Comparison of ENCODE assay signal across 21 cellular contexts in the genomic region with DNA sequence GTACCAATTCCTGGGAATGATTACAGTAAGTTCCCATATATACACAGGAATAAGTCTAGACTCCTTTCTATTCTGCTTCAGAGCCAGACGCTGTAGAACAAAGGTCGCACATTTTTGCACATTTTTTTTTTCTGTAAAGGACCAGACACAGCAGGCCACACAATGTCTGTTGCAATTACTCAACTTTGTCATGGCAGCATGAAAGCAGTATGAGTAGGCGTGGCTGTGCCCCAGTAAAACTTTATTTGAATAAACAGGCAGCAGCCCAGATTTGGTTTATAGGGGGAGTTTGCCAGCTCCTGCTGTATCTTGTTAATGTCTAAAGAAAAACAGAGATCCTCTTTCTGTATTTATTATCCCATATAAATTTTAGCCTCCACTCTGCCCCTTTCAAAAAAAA.
DNase-seq lines count a peak whose midpoint lies in the region; ATAC-seq and TF ChIP-seq lines count a peak whose summit lies in the region.
"Had no signal": no experiment of that assay in that cellular context is flagged by ENCODE, and none has a peak within 500 bp of the region (broad histone marks: within the 10 kb centered on the region; RNA-seq: fewer than 3 reads in every experiment).

No MANE protein-coding gene starts in this region.

- ATAC-seq in esophagus mucosa: no peak
- no peak for ATAC-seq in HG02981 (IDR thresholded peaks at IDR 0.05; ENCODE audit: unreplicated experiment)

- H3K4me2 ChIP-seq in hepatocyte: no peak overlapping the region
- peak overlapping the region; percentile 70 for H3K4me2 ChIP-seq in smooth muscle cell

- H3F3A ChIP-seq in smooth muscle cell (ENCODE audit: low read depth): no peaks in the 10 kb centered on the region

- H3K9me3 ChIP-seq in hepatocyte (ENCODE audit: low read depth): no peaks in the 10 kb centered on the region
- H3K9me3 ChIP-seq in smooth muscle cell (replicated peaks; ENCODE audit: low read depth): no peaks in the 10 kb centered on the region
- H3K9me3 ChIP-seq: SJSA1 had no signal

- no peaks in the 10 kb centered on the region for H3K27me3 ChIP-seq in hepatocyte
- no peaks in the 10 kb centered on the region for H3K27me3 ChIP-seq in smooth muscle cell (ENCODE audit: low read depth)
- H3K27me3 ChIP-seq: SJSA1 had no signal

- H3K4me3 ChIP-seq in hepatocyte (no peak overlapping the region), smooth muscle cell (no peak overlapping the region)
- H3K4me3 ChIP-seq: SJSA1 had no signal

- WGBS in hepatocyte (ENCODE audit: low lambda C conversion rate, missing lambda C conversion rate): 41% methylated on average over 3 of the region's 3 CpGs
- WGBS in smooth muscle cell (ENCODE audit: low lambda C conversion rate): 1% methylated on average over 3 of the region's 3 CpGs

- H3K9me2 ChIP-seq in hepatocyte (replicated peaks; ENCODE audit: insufficient read depth): no peaks in the 10 kb centered on the region

- H3K9ac ChIP-seq in smooth muscle cell (ENCODE audit: low read depth): peak overlapping the region; percentile 20

- no peak overlapping the region for H2AFZ ChIP-seq in hepatocyte
- peak overlapping the region; percentile 20 for H2AFZ ChIP-seq in smooth muscle cell (ENCODE audit: low read depth)

- DNase-seq in NOMO-1 treated with DMSO at 0.1 percent for 48 hours (lab: John Stamatoyannopoulos, UW; ENCODE audit: unreplicated experiment): peak; percentile 1
- no peak for DNase-seq in NOMO-1 (lab: John Stamatoyannopoulos, UW; ENCODE audit: unreplicated experiment in 2 of 2)
- peak; percentile 36 for DNase-seq in hepatocyte (ENCODE audit: low spot score)
- peak; percentile 4 for DNase-seq in smooth muscle cell (lab: John Stamatoyannopoulos, UW; ENCODE audit: unreplicated experiment)
- no peak for DNase-seq in SIG-M5 treated with dmso at 0.1 percent for 504 hours (lab: John Stamatoyannopoulos, UW; ENCODE audit: unreplicated experiment)
- DNase-seq: 8988T, DMS53, GOT3, KG1, MV-4-11, NCI-H1105 treated with DMSO at 0.1 percent for 48 hours, NCI-H2081, NCI-H2171, NCI-H345, NCI-H524, NCI-H82, OCI-M1 had no signal

- H3K36me3 ChIP-seq in hepatocyte (replicated peaks; ENCODE audit: insufficient read depth, low read depth) (no peaks in the 10 kb centered on the region), smooth muscle cell (ENCODE audit: low read depth) (no peaks in the 10 kb centered on the region)
- H3K36me3 ChIP-seq: SJSA1 had no signal

- H3K4me1 ChIP-seq in hepatocyte (ENCODE audit: insufficient read depth): no peaks in the 10 kb centered on the region
- peaks cover 36% of the 10 kb centered on the region for H3K4me1 ChIP-seq in smooth muscle cell (ENCODE audit: low read depth)
- H3K4me1 ChIP-seq: SJSA1 had no signal

- H3K79me2 ChIP-seq in hepatocyte (no peaks in the 10 kb centered on the region), smooth muscle cell (ENCODE audit: low read depth) (no peaks in the 10 kb centered on the region)

- H3K27ac ChIP-seq in VCaP (peak overlapping the region; percentile 67), hepatocyte (no peak overlapping the region), smooth muscle cell (ENCODE audit: low read depth) (peak overlapping the region; percentile 84)
- H3K27ac ChIP-seq: SJSA1 had no signal

- no peak for TF ChIP-seq CTCF in VCaP (conservative IDR thresholded peaks at IDR 0.05)
- TF ChIP-seq CTCF in hepatocyte (IDR thresholded peaks at IDR 0.05; ENCODE audit: poor library complexity): no peak
- TF ChIP-seq CTCF in smooth muscle cell (IDR thresholded peaks at IDR 0.05; ENCODE audit: borderline replicate concordance, insufficient read depth, poor library complexity, severe bottlenecking): no peak

- no peaks in the 10 kb centered on the region for H4K20me1 ChIP-seq in hepatocyte (ENCODE audit: insufficient read depth, poor library complexity, severe bottlenecking)
- no peaks in the 10 kb centered on the region for H4K20me1 ChIP-seq in smooth muscle cell (ENCODE audit: low read depth)

Comparison
In these comparisons a context has a peak if more than half of its experiments do, and no peak if none do; other contexts are left out.
1. DNase-seq: peak in NOMO-1 treated with DMSO at 0.1 percent for 48 hours (single experiment), hepatocyte (single experiment) and smooth muscle cell (single experiment); none in NOMO-1 (0 of 2) and SIG-M5 treated with dmso at 0.1 percent for 504 hours (single experiment).